Comparison of ENCODE assay signal across 14 cellular contexts in genomic region chr4:87527446-87528240, GRCh38. TPM values are rescaled to one million over a fixed set of nuclear protein-coding genes. Genes with fewer than 3 reads are reported as not detected.
DNase-seq lines count a peak whose midpoint lies in the region; ATAC-seq, FAIRE-seq and TF ChIP-seq lines count a peak whose summit lies in the region.
"Had no signal": no experiment of that assay in that cellular context is flagged by ENCODE, and none has a peak within 500 bp of the region (broad histone marks: within the 10 kb centered on the region; RNA-seq: fewer than 3 reads in every experiment).

No MANE protein-coding gene starts in this region.

- in situ Hi-C loops in GM13977 (cut with MboI; ENCODE audit: low pct_unique_long_range_greater_than_20kb, low sequenced_read_pairs, unreplicated experiment) = no loop called here

- H3K9ac ChIP-seq in colonic mucosa (ENCODE audit: low read depth in 2 of 2, low read length in 2 of 2) = no peak overlapping the region

- H3K4me1 ChIP-seq in colonic mucosa (no peaks in the 10 kb centered on the region), left lung (peaks cover 4 to 12% of the 10 kb centered on the region in 2 donors), spleen (peaks cover 0 to 17% (median 0%) of the 10 kb centered on the region in 6 donors)

- TF ChIP-seq CTCF in colonic mucosa (IDR thresholded peaks at IDR 0.05) = no peak
- TF ChIP-seq CTCF in left lung (IDR thresholded peaks at IDR 0.05) = no peak
- TF ChIP-seq CTCF in spleen (IDR thresholded peaks at IDR 0.05 in 8 of 11, conservative IDR thresholded peaks at IDR 0.05 in 3 of 11) = no peak
- TF ChIP-seq CTCF in GM13977 (IDR thresholded peaks at IDR 0.05; ENCODE audit: extremely low read depth, insufficient read depth, missing control alignments) = no peak

- H3K27me3 ChIP-seq in colonic mucosa = no peaks in the 10 kb centered on the region
- H3K27me3 ChIP-seq in left lung = no peaks in the 10 kb centered on the region
- no peaks in the 10 kb centered on the region for H3K27me3 ChIP-seq in spleen (replicated peaks in 1 of 7)
- H3K27me3 ChIP-seq: BE2C, cardiac muscle cell, MG63 had no signal

- 37 to 70% (median 57%) methylated on average over 2 of the region's 2 CpGs for WGBS in spleen, 5 donors

- TF ChIP-seq POLR2A in spleen (IDR thresholded peaks at IDR 0.05) = no peak

- intact Hi-C loops in colonic mucosa (cut with DNase I) (no loop called here), left lung (cut with DNase I) (no loop called here), spleen (cut with DNase I; ENCODE audit: low total_unique reads) (no loop called here)

- H3K4me3 ChIP-seq in colonic mucosa (no peak overlapping the region), left lung (peak overlapping the region; percentile 30 to 36), spleen (peak overlapping the region in 5 of 8 donors; percentile 4 to 54 (median 29))
- H3K4me3 ChIP-seq: cardiac muscle cell, MG63 had no signal

- ATAC-seq in left lung (no peak), HG03520 (IDR thresholded peaks at IDR 0.05; ENCODE audit: unreplicated experiment) (no peak)

- H3K36me3 ChIP-seq in colonic mucosa (no peaks in the 10 kb centered on the region), left lung (no peaks in the 10 kb centered on the region), spleen (no peaks in the 10 kb centered on the region)
- H3K36me3 ChIP-seq: BE2C, cardiac muscle cell, MG63 had no signal

- peak overlapping the region; percentile 56 for H3K27ac ChIP-seq in colonic mucosa
- H3K27ac ChIP-seq in left lung = peak overlapping the region; percentile 73 to 89
- peak overlapping the region in 6 of 8 donors; percentile 45 to 69 (median 52) for H3K27ac ChIP-seq in spleen
- H3K27ac ChIP-seq: cardiac muscle cell had no signal

- FAIRE-seq in GM19239 (lab: Jason Lieb, UNC) = no peak
- FAIRE-seq: urothelium cell line had no signal

- H3K9me3 ChIP-seq in colonic mucosa (no peaks in the 10 kb centered on the region), left lung (peaks cover 0 to 14% of the 10 kb centered on the region in 2 donors), spleen (peaks cover 0 to 24% (median 17%) of the 10 kb centered on the region in 8 donors)
- H3K9me3 ChIP-seq: BE2C, MG63 had no signal

- DNase-seq in NCI-H2029 (lab: John Stamatoyannopoulos, UW) = peak; percentile 32
- no peak for DNase-seq in colonic mucosa
- DNase-seq in left lung = no peak
- no peak for DNase-seq in spleen
- DNase-seq in GM19239 (ENCODE audit: insufficient read length, low spot score) = no peak
- DNase-seq in GM13977 (ENCODE audit: low spot score) = no peak
- DNase-seq in NCI-H69 (lab: John Stamatoyannopoulos, UW) = no peak
- DNase-seq: BE2C, foreskin melanocyte, MG63, NCI-H526 had no signal

RNA-seq across cellular contexts. Expression of gene SPARCL1, which starts 1.5 kb away (rescaled TPM):
- total RNA-seq in colonic mucosa (10 to 100 TPM; 18.4 to 84.0 TPM), left lung (100 to 1,000 TPM; 241 to 296 TPM), spleen (100 to 1,000 TPM in 3 of 7 donors, 10 to 100 TPM in 4; 67.8 to 318 (median 95.8) TPM)
- 100 to 1,000 TPM in 1 of 3 donors, 10 to 100 TPM in 2; 27.2 to 112 (median 54.5) TPM for polyA plus RNA-seq in spleen
- total RNA-seq: cardiac muscle cell had no signal
- polyA plus RNA-seq: cardiac muscle cell had no signal
